Comparison of ENCODE assay signal across 18 cellular contexts in genomic region chr13:97382276-97382675, GRCh38.
"Had no signal": no experiment of that assay in that cellular context is flagged by ENCODE, and none has a peak within 500 bp of the region (broad histone marks: within the 10 kb centered on the region; RNA-seq: fewer than 3 reads in every experiment).

No MANE protein-coding gene starts in this region.

- DNase-seq: dermis blood vessel endothelial cell; dorsolateral prefrontal cortex; effector CD4-positive, alpha-beta T cell; effector memory CD4-positive, alpha-beta T cell; foreskin keratinocyte; glutamatergic neuron; head of caudate nucleus; heart right ventricle; hippocampal formation; left cardiac atrium; left lung; left ventricle myocardium superior; lower lobe of right lung; mesenchymal stem cell; midbrain had no signal

- H3K36me3 ChIP-seq: left lung had no signal

- ATAC-seq: foreskin keratinocyte, gastroesophageal sphincter, heart right ventricle, left cardiac atrium, left lung, left ventricle myocardium superior, lower lobe of right lung had no signal

- H3K27ac ChIP-seq: coronary artery, esophagus muscularis mucosa, foreskin keratinocyte, gastroesophageal sphincter, heart right ventricle, left lung, lower lobe of right lung had no signal

- H3K27me3 ChIP-seq: dorsolateral prefrontal cortex, esophagus muscularis mucosa, foreskin keratinocyte, gastroesophageal sphincter, heart right ventricle, left lung had no signal

- H3K4me3 ChIP-seq: coronary artery, dorsolateral prefrontal cortex, esophagus muscularis mucosa, gastroesophageal sphincter, heart right ventricle, left lung, lower lobe of right lung had no signal

- H3K4me1 ChIP-seq: foreskin keratinocyte had no signal

- H3K9me3 ChIP-seq: esophagus muscularis mucosa, gastroesophageal sphincter, heart right ventricle, left lung, lower lobe of right lung had no signal
